ENCODE assay signal across 8 cellular contexts in genomic region chr2:162297925-162298552, GRCh38. TPM values are rescaled to one million over a fixed set of nuclear protein-coding genes. Genes with fewer than 3 reads are reported as not detected.
DNase-seq lines count a peak whose midpoint lies in the region; ATAC-seq and TF ChIP-seq lines count a peak whose summit lies in the region.

No MANE protein-coding gene starts in this region.

- H3K9ac ChIP-seq in colonic mucosa (ENCODE audit: low read depth in 2 of 2, low read length in 2 of 2): no peak overlapping the region

- peaks cover 13% of the 10 kb centered on the region for H3K36me3 Mint-ChIP-seq in activated CD4-positive, alpha-beta memory T cell treated with anti-CD3 and anti-CD28 coated beads, Interleukin-2, amount 10 ng/mL, durations not matched to agents 7 days and 5 days (ENCODE audit: low read depth)
- H3K36me3 Mint-ChIP-seq in activated CD4-positive, alpha-beta memory T cell treated with anti-CD3 and anti-CD28 coated beads for 36 hours: no peaks in the 10 kb centered on the region
- H3K36me3 Mint-ChIP-seq in memory B cell: peaks cover 4% of the 10 kb centered on the region

- no peaks in the 10 kb centered on the region for H3K9me3 Mint-ChIP-seq in activated CD4-positive, alpha-beta memory T cell treated with anti-CD3 and anti-CD28 coated beads, Interleukin-2, amount 10 ng/mL, durations not matched to agents 7 days and 5 days
- H3K9me3 Mint-ChIP-seq in activated CD4-positive, alpha-beta memory T cell treated with anti-CD3 and anti-CD28 coated beads for 36 hours: no peaks in the 10 kb centered on the region
- no peaks in the 10 kb centered on the region for H3K9me3 Mint-ChIP-seq in memory B cell

- intact Hi-C loops in activated CD4-positive, alpha-beta memory T cell treated with anti-CD3 and anti-CD28 coated beads for 36 hours (cut with micrococcal nuclease): loop anchor here (1.0 to 5.0 kb wide), 2 partner anchors 77 to 711 kb away; no protein-coding TSS in a partner anchor
- intact Hi-C loops in colonic mucosa (cut with DNase I): loop anchor here (2.0 to 5.0 kb wide), 2 partner anchors 76 to 145 kb away; partner anchors contain the start of gene GCG

- H3K27me3 ChIP-seq in colonic mucosa: no peaks in the 10 kb centered on the region

- no peak overlapping the region for H3K27ac Mint-ChIP-seq in activated CD4-positive, alpha-beta memory T cell treated with anti-CD3 and anti-CD28 coated beads, Interleukin-2, amount 10 ng/mL, durations not matched to agents 7 days and 5 days
- no peak overlapping the region for H3K27ac Mint-ChIP-seq in activated CD4-positive, alpha-beta memory T cell treated with anti-CD3 and anti-CD28 coated beads for 36 hours
- no peak overlapping the region for H3K27ac Mint-ChIP-seq in memory B cell

- H3K4me1 ChIP-seq in colonic mucosa: no peaks in the 10 kb centered on the region

- peak; percentile 53 for ATAC-seq in memory B cell (ENCODE audit: low read depth)

- H3K27me3 Mint-ChIP-seq in activated CD4-positive, alpha-beta memory T cell treated with anti-CD3 and anti-CD28 coated beads, Interleukin-2, amount 10 ng/mL, durations not matched to agents 7 days and 5 days: no peaks in the 10 kb centered on the region
- H3K27me3 Mint-ChIP-seq in activated CD4-positive, alpha-beta memory T cell treated with anti-CD3 and anti-CD28 coated beads for 36 hours: no peaks in the 10 kb centered on the region
- H3K27me3 Mint-ChIP-seq in memory B cell: no peaks in the 10 kb centered on the region

- H3K4me3 ChIP-seq in colonic mucosa: no peak overlapping the region

- no peaks in the 10 kb centered on the region for H3K36me3 ChIP-seq in colonic mucosa

- H3K27ac ChIP-seq in colonic mucosa: no peak overlapping the region

- CTCF ChIA-PET in activated CD4-positive, alpha-beta memory T cell treated with anti-CD3 and anti-CD28 coated beads, Interleukin-2, amount 10 ng/mL, durations not matched to agents 7 days and 5 days (lab: Charles Lee): interaction anchor here (0.6 to 8.1 kb wide), 37 partner anchors 9 to 711 kb away, joined by 3 to 159 read pairs (median 5); partner anchors contain the start of genes GCA, GCG and IFIH1
- CTCF ChIA-PET in activated CD4-positive, alpha-beta memory T cell treated with anti-CD3 and anti-CD28 coated beads for 36 hours (lab: Charles Lee): interaction anchor here (0.5 to 14.7 kb wide), 46 partner anchors 8 to 884 kb away, joined by 3 to 321 read pairs (median 6); partner anchors contain the start of genes FAP, GCG and IFIH1

- no peak overlapping the region for H3K4me3 Mint-ChIP-seq in activated CD4-positive, alpha-beta memory T cell treated with anti-CD3 and anti-CD28 coated beads, Interleukin-2, amount 10 ng/mL, durations not matched to agents 7 days and 5 days
- no peak overlapping the region for H3K4me3 Mint-ChIP-seq in activated CD4-positive, alpha-beta memory T cell treated with anti-CD3 and anti-CD28 coated beads for 36 hours
- no peak overlapping the region for H3K4me3 Mint-ChIP-seq in memory B cell

- peak; percentile 49 for DNase-seq in activated CD4-positive, alpha-beta memory T cell treated with anti-CD3 and anti-CD28 coated beads, Interleukin-2, amount 10 ng/mL, durations not matched to agents 7 days and 5 days
- no peak for DNase-seq in activated CD4-positive, alpha-beta memory T cell treated with anti-CD3 and anti-CD28 coated beads for 36 hours
- DNase-seq in HCEC 1CT: peak; percentile 69
- peak; percentile 74 for DNase-seq in NCI-H1092 (lab: John Stamatoyannopoulos, UW)
- DNase-seq in SW480 (ENCODE audit: low spot score): peak; percentile 79
- peak; percentile 85 for DNase-seq in colonic mucosa
- DNase-seq in memory B cell (ENCODE audit: low spot score in 2 of 2): peak; percentile 61 to 63
- DNase-seq in superior temporal gyrus (ENCODE audit: extremely low spot score): peak; percentile 96

- peak; percentile 79 for TF ChIP-seq CTCF in colonic mucosa (IDR thresholded peaks at IDR 0.05)

- no peaks in the 10 kb centered on the region for H3K9me3 ChIP-seq in colonic mucosa

- H3K4me1 Mint-ChIP-seq in activated CD4-positive, alpha-beta memory T cell treated with anti-CD3 and anti-CD28 coated beads, Interleukin-2, amount 10 ng/mL, durations not matched to agents 7 days and 5 days: no peaks in the 10 kb centered on the region
- no peaks in the 10 kb centered on the region for H3K4me1 Mint-ChIP-seq in activated CD4-positive, alpha-beta memory T cell treated with anti-CD3 and anti-CD28 coated beads for 36 hours (ENCODE audit: low read depth)
- peaks cover 6% of the 10 kb centered on the region for H3K4me1 Mint-ChIP-seq in memory B cell

- POLR2A ChIA-PET in activated CD4-positive, alpha-beta memory T cell treated with anti-CD3 and anti-CD28 coated beads, Interleukin-2, amount 10 ng/mL, durations not matched to agents 7 days and 5 days (lab: Charles Lee): interaction anchor here (1.0 to 1.4 kb wide), 4 partner anchors 21 to 711 kb away, joined by 3 to 4 read pairs (median 4); partner anchors contain the start of gene IFIH1
- POLR2A ChIA-PET in activated CD4-positive, alpha-beta memory T cell treated with anti-CD3 and anti-CD28 coated beads for 36 hours (lab: Charles Lee): no interaction called here

RNA-seq across cellular contexts. Expression of gene IFIH1, which starts 20.4 kb away (rescaled TPM):
- 10 to 100 TPM; 63.9 to 66.9 TPM for total RNA-seq in activated CD4-positive, alpha-beta memory T cell treated with anti-CD3 and anti-CD28 coated beads, Interleukin-2, amount 10 ng/mL, durations not matched to agents 7 days and 5 days
- 10 to 100 TPM; 33.3 to 34.2 TPM for total RNA-seq in activated CD4-positive, alpha-beta memory T cell treated with anti-CD3 and anti-CD28 coated beads for 36 hours
- 10 to 100 TPM; 16.1 to 21.1 TPM for total RNA-seq in colonic mucosa

RNA-seq across cellular contexts. Expression of gene GCA, which starts 45.9 kb away (rescaled TPM):
- total RNA-seq in activated CD4-positive, alpha-beta memory T cell treated with anti-CD3 and anti-CD28 coated beads, Interleukin-2, amount 10 ng/mL, durations not matched to agents 7 days and 5 days: 10 to 100 TPM; 15.4 to 17.0 TPM
- total RNA-seq in activated CD4-positive, alpha-beta memory T cell treated with anti-CD3 and anti-CD28 coated beads for 36 hours: 10 to 100 TPM; 30.5 to 32.1 TPM
- 10 to 100 TPM; 22.1 to 30.9 TPM for total RNA-seq in colonic mucosa

RNA-seq across cellular contexts. Expression of gene FAP, which starts 54.8 kb away (rescaled TPM):
- total RNA-seq in activated CD4-positive, alpha-beta memory T cell treated with anti-CD3 and anti-CD28 coated beads, Interleukin-2, amount 10 ng/mL, durations not matched to agents 7 days and 5 days: not detected
- total RNA-seq in activated CD4-positive, alpha-beta memory T cell treated with anti-CD3 and anti-CD28 coated beads for 36 hours: not detected
- 1 to 10 TPM; 1.1 to 1.8 TPM for total RNA-seq in colonic mucosa
